ENCODE assay signal across 1 cellular context in genomic region chr19:58468216-58468839, GRCh38.
TF ChIP-seq lines count a peak whose summit lies in the region.

No MANE protein-coding gene starts in this region.

TF ChIP-seq in K562, 482 proteins besides CTCF, POLR2A, EP300 and RAD21:
- TF ChIP-seq ZNF408 (CRISPR knock-in tag; IDR thresholded peaks at IDR 0.05; ENCODE audit: low read depth) (no peak), NRF1 (conservative IDR thresholded peaks at IDR 0.05 in 1 of 2, IDR thresholded peaks at IDR 0.05 in 1 of 2) (no peak), POLR2G (IDR thresholded peaks at IDR 0.05; ENCODE audit: low read depth, low read length) (0 out of 2 replicates have a peak, but pooled peaks have one; percentile 10), SRSF1 (IDR thresholded peaks at IDR 0.05; ENCODE audit: low read depth, low read length) (no peak), CTBP1 (IDR thresholded peaks at IDR 0.05; ENCODE audit: borderline replicate concordance) (no peak), JUND (IDR thresholded peaks at IDR 0.05; ENCODE audit: borderline replicate concordance, low read depth, low read length) (no peak), JUND (tag; IDR thresholded peaks at IDR 0.05; ENCODE audit: borderline replicate concordance, low read depth, low read length) (no peak), GMEB1 (CRISPR knock-in tag; IDR thresholded peaks at IDR 0.05) (no peak), ZNF324 (CRISPR knock-in tag; IDR thresholded peaks at IDR 0.05) (no peak), RBFOX2 (IDR thresholded peaks at IDR 0.05; ENCODE audit: low read depth, low read length) (peak; percentile 29; the same call in 1 of the 2 replicates), ZNF518B (CRISPR knock-in tag; IDR thresholded peaks at IDR 0.05) (no peak), FOXJ3 (CRISPR knock-in tag; IDR thresholded peaks at IDR 0.05) (no peak), ZBTB7A (IDR thresholded peaks at IDR 0.05; ENCODE audit: borderline replicate concordance, control insufficient read depth, low read depth, low read length) (0 out of 2 replicates have a peak, but pooled peaks have one; percentile 19), NELFE (IDR thresholded peaks at IDR 0.05; ENCODE audit: insufficient read depth, insufficient read length) (no peak), LEF1 (IDR thresholded peaks at IDR 0.05) (no peak)
TF ChIP-seq in K562: peak in this region for 3.
